In the genomic region with DNA sequence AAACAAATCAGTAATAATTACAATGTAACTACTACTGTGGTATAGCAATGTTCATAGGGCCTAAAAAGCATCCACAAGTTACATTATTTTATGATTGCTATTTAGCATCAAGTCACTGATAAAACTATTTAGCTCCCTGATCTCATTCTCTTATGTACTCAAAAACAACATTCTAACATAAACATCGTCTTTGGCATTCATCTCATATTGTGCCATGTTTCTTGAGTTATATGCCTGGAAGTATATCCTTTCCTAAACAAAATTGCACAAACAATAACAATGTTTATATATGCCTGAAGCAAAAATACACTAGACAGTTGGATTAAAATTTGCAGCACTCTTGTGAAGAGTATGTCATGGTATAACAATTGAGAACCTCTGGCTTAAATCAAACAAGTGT, we compare ENCODE assay signal across 24 cellular contexts. TPM values are rescaled to one million over a fixed set of nuclear protein-coding genes. Genes with fewer than 3 reads are reported as not detected.
"Had no signal": no experiment of that assay in that cellular context is flagged by ENCODE, and none has a peak within 500 bp of the region (broad histone marks: within the 10 kb centered on the region; RNA-seq: fewer than 3 reads in every experiment).

No MANE protein-coding gene starts in this region.

- H3K4me3 ChIP-seq: colonic mucosa, esophagus squamous epithelium, hepatocyte, psoas muscle, right lobe of liver, testis, tibial nerve had no signal

- DNase-seq: colonic mucosa; dermis blood vessel endothelial cell; esophagus squamous epithelium; foreskin melanocyte; head of caudate nucleus; kidney glomerular epithelial cell; naive thymus-derived CD4-positive, alpha-beta T cell; nephron progenitor cell; psoas muscle; retina; right lobe of liver; stimulated activated CD4-positive, alpha-beta T cell treated with anti-CD3 and anti-CD28 coated beads, Interleukin-15, amount 100 ng/mL, for 24 hours; stimulated activated CD4-positive, alpha-beta T cell treated with anti-CD3 and anti-CD28 coated beads, Interleukin-1b, Interleukin-23, amount 100 ng/mL, for 48 hours; stimulated activated CD4-positive, alpha-beta T cell treated with anti-CD3 and anti-CD28 coated beads, Interleukin-4, amount 100 ng/mL, for 24 hours; testis had no signal

- H3K27ac ChIP-seq: colonic mucosa, esophagus squamous epithelium, hepatocyte, psoas muscle, right lobe of liver, testis had no signal

- H3K4me2 ChIP-seq: hepatocyte had no signal

- H3K9me3 ChIP-seq: colonic mucosa, esophagus squamous epithelium, psoas muscle, right lobe of liver, testis, tibial nerve had no signal

- H3K36me3 ChIP-seq: colonic mucosa, esophagus squamous epithelium, right lobe of liver, tibial nerve had no signal

- ATAC-seq: naive thymus-derived CD4-positive, alpha-beta T cell; psoas muscle; right lobe of liver; stimulated activated memory B cell treated with anti-CD40 and anti-IgM and Interleukin-4, amounts not matched to agents 10 μg/mL and 1 μg/mL and 100 μg/mL, for 72 hours had no signal

- H3K27me3 ChIP-seq: colonic mucosa, esophagus squamous epithelium, hepatocyte, right lobe of liver, testis, tibial nerve had no signal

- H3K4me1 ChIP-seq: colonic mucosa, esophagus squamous epithelium, psoas muscle, right lobe of liver, testis, tibial nerve had no signal

- H3K79me2 ChIP-seq: hepatocyte had no signal

- H2AFZ ChIP-seq: hepatocyte had no signal

RNA-seq across cellular contexts. Expression of a gene that starts 34.1 kb away (rescaled TPM):
- total RNA-seq: colonic mucosa, dermis blood vessel endothelial cell, epithelial cell of proximal tubule, esophagus squamous epithelium, hepatocyte, lung microvascular endothelial cell, mesenteric fat pad, mononuclear cell, omental fat pad, psoas muscle, tibial nerve, urinary bladder had no signal
- polyA plus RNA-seq: hepatocyte; naive thymus-derived CD4-positive, alpha-beta T cell; psoas muscle had no signal
